ENCODE assay signal across 8 cellular contexts in genomic region chr19:38265213-38265861, GRCh38. TPM values are rescaled to one million over a fixed set of nuclear protein-coding genes. Genes with fewer than 3 reads are reported as not detected.
DNase-seq lines count a peak whose midpoint lies in the region; ATAC-seq and TF ChIP-seq lines count a peak whose summit lies in the region.

No MANE protein-coding gene starts in this region.

- no peak for TF ChIP-seq CTCF in natural killer cell (IDR thresholded peaks at IDR 0.05)

- H3K36me3 ChIP-seq in endocrine pancreas (ENCODE audit: control insufficient read depth, insufficient read depth, low read length), result no peaks in the 10 kb centered on the region

- intact Hi-C loops in natural killer cell (cut with micrococcal nuclease), result no loop called here

- H3K9me3 Mint-ChIP-seq in natural killer cell, result no peaks in the 10 kb centered on the region

- peaks cover 12% of the 10 kb centered on the region in 2 donors for H3K4me1 Mint-ChIP-seq in natural killer cell

- peak overlapping the region; percentile 74 for H3K4me3 ChIP-seq in endocrine pancreas (ENCODE audit: control insufficient read depth, insufficient read depth, low read length)

- peak; percentile 57 for DNase-seq in GDM1 (lab: John Stamatoyannopoulos, UW)
- peak; percentile 73 for DNase-seq in OCI-M1 (lab: John Stamatoyannopoulos, UW)
- DNase-seq in natural killer cell, result no peak
- DNase-seq in amygdala (lab: John Stamatoyannopoulos, UW), result no peak
- no peak for DNase-seq in NCI-H2029 (lab: John Stamatoyannopoulos, UW)

- no peak overlapping the region for H3K27ac Mint-ChIP-seq in natural killer cell

- no peaks in the 10 kb centered on the region for H3K9me3 ChIP-seq in endocrine pancreas (ENCODE audit: control insufficient read depth, low read length)

- peak overlapping the region; percentile 80 for H3K9ac ChIP-seq in endocrine pancreas (ENCODE audit: control insufficient read depth, insufficient read depth, low read length)

- no peaks in the 10 kb centered on the region for H3K4me1 ChIP-seq in endocrine pancreas (ENCODE audit: control insufficient read depth, insufficient read depth, low read length)

- H3K27me3 Mint-ChIP-seq in natural killer cell (ENCODE audit: low read depth in 2 of 2), result peaks cover 23 to 31% of the 10 kb centered on the region in 2 donors

- H3K36me3 Mint-ChIP-seq in natural killer cell, result no peaks in the 10 kb centered on the region

- peak overlapping the region; percentile 80 for H3K4me3 Mint-ChIP-seq in natural killer cell

- no peak for ATAC-seq in natural killer cell
- no peak for ATAC-seq in HG02678 (IDR thresholded peaks at IDR 0.05; ENCODE audit: unreplicated experiment)
- ATAC-seq in HG02571 (IDR thresholded peaks at IDR 0.05; ENCODE audit: unreplicated experiment), result no peak

- H3K27me3 ChIP-seq in endocrine pancreas (ENCODE audit: control insufficient read depth, insufficient read depth, low read length), result no peaks in the 10 kb centered on the region

RNA-seq across cellular contexts. Expression of gene SPINT2, which starts 1.0 kb away (rescaled TPM):
- 10 to 100 TPM in 1 of 3 donors, 1 to 10 TPM in 2; 2.7 to 13.7 (median 6.9) TPM for total RNA-seq in natural killer cell

RNA-seq across cellular contexts. Expression of gene PPP1R14A, which starts 9.2 kb away (rescaled TPM):
- total RNA-seq in natural killer cell, result 1 to 10 TPM in 2 of 3 donors, not detected in 1; 1.1 to 1.6 TPM

RNA-seq across cellular contexts. Expression of gene C19orf33, which starts 38.7 kb away (rescaled TPM):
- total RNA-seq in natural killer cell, result 1 to 10 TPM in 2 of 3 donors, not detected in 1; 1.5 to 4.0 TPM

RNA-seq across cellular contexts. Expression of gene DPF1, which starts 41.3 kb away (rescaled TPM):
- total RNA-seq in natural killer cell, result not detected

RNA-seq across cellular contexts. Expression of gene YIF1B, which starts 50.4 kb away (rescaled TPM):
- 10 to 100 TPM; 23.2 to 28.4 (median 24.1) TPM for total RNA-seq in natural killer cell

Comparison
In these comparisons a context has a peak if more than half of its experiments do, and no peak if none do; other contexts are left out.
1. DNase-seq: peak in GDM1 (single experiment) and OCI-M1 (single experiment); none in natural killer cell (single experiment), amygdala (0 of 56) and NCI-H2029 (single experiment).